ENCODE assay signal across 14 cellular contexts in the genomic region with DNA sequence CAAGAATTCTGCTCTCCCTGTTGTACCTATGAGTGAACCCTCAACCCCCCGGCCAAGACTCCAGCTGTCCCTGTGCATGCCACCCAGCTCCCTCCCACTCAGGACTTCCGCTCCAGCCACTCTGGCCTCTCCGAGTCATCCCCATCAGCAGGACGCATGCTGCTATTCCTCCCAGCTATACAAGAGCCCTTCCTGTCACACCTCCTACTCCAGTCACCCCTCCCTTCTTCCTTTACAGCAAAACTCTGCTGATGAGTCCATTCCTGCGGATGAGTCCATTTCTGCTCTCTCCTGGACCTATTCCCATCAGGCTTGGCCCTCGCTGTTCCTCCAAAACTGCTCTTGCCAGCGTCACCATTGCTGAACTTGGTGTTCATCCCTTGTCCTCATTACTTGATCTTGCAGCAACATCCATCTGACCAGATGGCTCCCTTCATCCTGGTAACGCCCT. TPM values are rescaled to one million over a fixed set of nuclear protein-coding genes. Genes with fewer than 3 reads are reported as not detected.
DNase-seq lines count a peak whose midpoint lies in the region; ATAC-seq and TF ChIP-seq lines count a peak whose summit lies in the region.
"Had no signal": no experiment of that assay in that cellular context is flagged by ENCODE, and none has a peak within 500 bp of the region (broad histone marks: within the 10 kb centered on the region; RNA-seq: fewer than 3 reads in every experiment).

No MANE protein-coding gene starts in this region.

- H3K27me3 ChIP-seq in SK-N-SH (ENCODE audit: insufficient read depth) (no peaks in the 10 kb centered on the region), spleen (replicated peaks in 1 of 7) (no peaks in the 10 kb centered on the region), upper lobe of right lung (no peaks in the 10 kb centered on the region), WERI-Rb-1 (ENCODE audit: insufficient read depth, low read depth, severe bottlenecking) (no peaks in the 10 kb centered on the region)
- H3K27me3 ChIP-seq: hepatocyte had no signal

- WGBS in SK-N-SH (ENCODE audit: low lambda C conversion rate) = 72% methylated on average over 8 of the region's 8 CpGs
- 59 to 75% (median 67%) methylated on average over 8 of the region's 8 CpGs for WGBS in spleen, 5 donors

- no peaks in the 10 kb centered on the region for H4K20me1 ChIP-seq in SK-N-SH (ENCODE audit: insufficient read depth)

- POLR2A ChIA-PET in SK-N-SH (lab: Yijun Ruan, JAX) = no interaction called here

- H3K4me2 ChIP-seq in SK-N-SH = no peak overlapping the region
- H3K4me2 ChIP-seq: A549, hepatocyte had no signal

- ATAC-seq in SK-N-SH treated with all-trans-retinoic acid at 6 μM for 48 hours (peak; percentile 8; the same call in 2 of the 3 replicates), esophagus mucosa (peak; percentile 16), upper lobe of right lung (no peak)
- ATAC-seq: A549 had no signal

- H3K79me2 ChIP-seq in SK-N-SH (ENCODE audit: insufficient read depth) = no peaks in the 10 kb centered on the region
- H3K79me2 ChIP-seq: hepatocyte had no signal

- H3K9me3 ChIP-seq in SK-N-SH = no peaks in the 10 kb centered on the region
- H3K9me3 ChIP-seq in spleen = no peaks in the 10 kb centered on the region
- H3K9me3 ChIP-seq in upper lobe of right lung = no peaks in the 10 kb centered on the region
- no peaks in the 10 kb centered on the region for H3K9me3 ChIP-seq in WERI-Rb-1 (ENCODE audit: severe bottlenecking)
- H3K9me3 ChIP-seq: A549 had no signal

- no peak for TF ChIP-seq POLR2A in spleen (IDR thresholded peaks at IDR 0.05)

- H3K4me3 ChIP-seq in SK-N-SH (ENCODE audit: low read depth in 2 of 2, low read length in 1 of 2) = no peak overlapping the region
- no peak overlapping the region for H3K4me3 ChIP-seq in spleen
- no peak overlapping the region for H3K4me3 ChIP-seq in upper lobe of right lung
- no peak overlapping the region for H3K4me3 ChIP-seq in WERI-Rb-1 (ENCODE audit: low read depth, low read length)
- H3K4me3 ChIP-seq: A549, hepatocyte had no signal

- DNase-seq in SK-N-SH (no peak), RPMI7951 (ENCODE audit: low read depth) (peak; percentile 33), spleen (peak; percentile 71), upper lobe of right lung (no peak), WERI-Rb-1 (no peak), dedifferentiated amniotic fluid mesenchymal stem cell (ENCODE audit: extremely low spot score) (no peak)
- DNase-seq: activated CD4-positive, alpha-beta T cell treated with anti-CD3 and anti-CD28 coated beads, Interleukin-2, amount 50 U/mL, for 48 hours; kidney; NCI-H2029; NCI-H446 treated with DMSO at 0.1 percent for 48 hours had no signal

- H3K4me1 ChIP-seq in SK-N-SH (ENCODE audit: control insufficient read depth in 1 of 2, insufficient read depth in 2 of 2, low read depth in 1 of 2, low read length in 1 of 2) = peaks cover 4 to 10% of the 10 kb centered on the region in 2 experiments; a peak in 2 of 4 replicates
- H3K4me1 ChIP-seq in spleen = peaks cover 6 to 47% (median 31%) of the 10 kb centered on the region in 6 donors
- H3K4me1 ChIP-seq in upper lobe of right lung = peaks cover 15% of the 10 kb centered on the region

- TF ChIP-seq EP300 in SK-N-SH (IDR thresholded peaks at IDR 0.05; ENCODE audit: borderline replicate concordance in 1 of 2, low read depth in 1 of 2, low read length in 1 of 2) = no peak

- H3F3A ChIP-seq in SK-N-SH (replicated peaks; ENCODE audit: insufficient read depth) = peaks cover 5% of the 10 kb centered on the region

- H3K9me2 ChIP-seq in SK-N-SH = no peaks in the 10 kb centered on the region

- TF ChIP-seq CTCF in SK-N-SH (IDR thresholded peaks at IDR 0.05) (no peak), spleen (IDR thresholded peaks at IDR 0.05 in 8 of 11, conservative IDR thresholded peaks at IDR 0.05 in 3 of 11) (no peak), upper lobe of right lung (IDR thresholded peaks at IDR 0.05) (no peak), WERI-Rb-1 (IDR thresholded peaks at IDR 0.05; ENCODE audit: low read depth, low read length) (no peak)

- H3K36me3 ChIP-seq in SK-N-SH (replicated peaks in 1 of 2; ENCODE audit: control insufficient read depth in 1 of 2, insufficient read depth in 2 of 2, low read length in 1 of 2) = no peaks in the 10 kb centered on the region
- no peaks in the 10 kb centered on the region for H3K36me3 ChIP-seq in spleen
- no peaks in the 10 kb centered on the region for H3K36me3 ChIP-seq in upper lobe of right lung
- no peaks in the 10 kb centered on the region for H3K36me3 ChIP-seq in WERI-Rb-1

- H3K9ac ChIP-seq in SK-N-SH = no peak overlapping the region

- no peak overlapping the region for H3K27ac ChIP-seq in SK-N-SH (ENCODE audit: low read depth in 2 of 2, low read length in 1 of 2)
- peak overlapping the region in 3 of 8 donors; percentile 8 to 40 (median 18) for H3K27ac ChIP-seq in spleen
- no peak overlapping the region for H3K27ac ChIP-seq in upper lobe of right lung
- no peak overlapping the region for H3K27ac ChIP-seq in WERI-Rb-1
- H3K27ac ChIP-seq: A549, hepatocyte had no signal

- TF ChIP-seq RAD21 in SK-N-SH (IDR thresholded peaks at IDR 0.05; ENCODE audit: low read length) = no peak

- H2AFZ ChIP-seq in SK-N-SH (ENCODE audit: low read depth) = no peak overlapping the region
- H2AFZ ChIP-seq: hepatocyte had no signal

- CTCF ChIA-PET in SK-N-SH (lab: Yijun Ruan, JAX) = interaction anchor here (1.4 to 2.0 kb wide), 3 partner anchors 16 to 630 kb away, joined by 3 to 11 read pairs (median 5); no protein-coding TSS in a partner anchor

- intact Hi-C loops in spleen (cut with DNase I; ENCODE audit: low total_unique reads) (no loop called here), upper lobe of right lung (cut with DNase I) (no loop called here)

TF ChIP-seq in SK-N-SH treated with all-trans-retinoic acid at 6 μM for 48 hours, 23 proteins besides CTCF, POLR2A, EP300 and RAD21 (continues in another document):
- TF ChIP-seq SNAI2 (CRISPR knock-in tag; IDR thresholded peaks at IDR 0.05) (no peak), BACH2 (CRISPR knock-in tag; IDR thresholded peaks at IDR 0.05; ENCODE audit: borderline replicate concordance) (no peak), ARNTL (CRISPR knock-in tag; IDR thresholded peaks at IDR 0.05; ENCODE audit: borderline replicate concordance, low read depth) (no peak), TOX (CRISPR knock-in tag; IDR thresholded peaks at IDR 0.05; ENCODE audit: borderline replicate concordance) (no peak), ISL1 (CRISPR knock-in tag; IDR thresholded peaks at IDR 0.05) (no peak), ZNF8 (CRISPR knock-in tag; IDR thresholded peaks at IDR 0.05) (no peak), ZFP30 (CRISPR knock-in tag; IDR thresholded peaks at IDR 0.05) (no peak), RARB (CRISPR knock-in tag; IDR thresholded peaks at IDR 0.05) (no peak)
- TF ChIP-seq, protein P1, sequence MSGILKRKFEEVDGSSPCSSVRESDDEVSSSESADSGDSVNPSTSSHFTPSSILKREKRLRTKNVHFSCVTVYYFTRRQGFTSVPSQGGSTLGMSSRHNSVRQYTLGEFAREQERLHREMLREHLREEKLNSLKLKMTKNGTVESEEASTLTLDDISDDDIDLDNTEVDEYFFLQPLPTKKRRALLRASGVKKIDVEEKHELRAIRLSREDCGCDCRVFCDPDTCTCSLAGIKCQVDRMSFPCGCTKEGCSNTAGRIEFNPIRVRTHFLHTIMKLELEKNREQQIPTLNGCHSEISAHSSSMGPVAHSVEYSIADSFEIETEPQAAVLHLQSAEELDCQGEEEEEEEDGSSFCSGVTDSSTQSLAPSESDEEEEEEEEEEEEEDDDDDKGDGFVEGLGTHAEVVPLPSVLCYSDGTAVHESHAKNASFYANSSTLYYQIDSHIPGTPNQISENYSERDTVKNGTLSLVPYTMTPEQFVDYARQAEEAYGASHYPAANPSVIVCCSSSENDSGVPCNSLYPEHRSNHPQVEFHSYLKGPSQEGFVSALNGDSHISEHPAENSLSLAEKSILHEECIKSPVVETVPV (CRISPR knock-in tag; IDR thresholded peaks at IDR 0.05) = no peak

TF ChIP-seq in SK-N-SH, 30 proteins besides CTCF, POLR2A, EP300 and RAD21:
- TF ChIP-seq, protein P2, sequence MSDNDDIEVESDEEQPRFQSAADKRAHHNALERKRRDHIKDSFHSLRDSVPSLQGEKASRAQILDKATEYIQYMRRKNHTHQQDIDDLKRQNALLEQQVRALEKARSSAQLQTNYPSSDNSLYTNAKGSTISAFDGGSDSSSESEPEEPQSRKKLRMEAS (IDR thresholded peaks at IDR 0.05; ENCODE audit: low read depth) = no peak
- TF ChIP-seq CHD2 (IDR thresholded peaks at IDR 0.05; ENCODE audit: low read length, partially characterized antibody) (no peak), NFIC (IDR thresholded peaks at IDR 0.05; ENCODE audit: borderline replicate concordance) (no peak), TCF12 (IDR thresholded peaks at IDR 0.05) (no peak)

RNA-seq across cellular contexts. Expression of a gene that starts 42.2 kb away (rescaled TPM):
- polyA plus RNA-seq in SK-N-SH (2012; rRNA removed) = 315 and 370 TPM in 2 replicates
- 299 and 383 TPM in 2 replicates for polyA plus RNA-seq in SK-N-SH (2012; cell fraction: cytosol; rRNA removed)
- polyA plus RNA-seq in SK-N-SH (2012; cell fraction: nucleus; rRNA removed) = 85.2 and 129 TPM in 2 replicates
- 376 and 427 TPM in 2 replicates for total RNA-seq in RPMI7951 (2014; rRNA removed; shearing (Covaris generic))
- total RNA-seq in esophagus mucosa = 457 TPM
- total RNA-seq in spleen = 100 to 1,000 TPM; 362 to 685 (median 490) TPM
- polyA plus RNA-seq in spleen = 1,000 to 10,000 TPM in 1 of 3 donors, 100 to 1,000 TPM in 2; 837 to 1,089 (median 864) TPM
- total RNA-seq in upper lobe of right lung = 435 TPM

Comparison
In these comparisons a context has a peak if more than half of its experiments do, and no peak if none do; other contexts are left out.
1. DNase-seq: peak in RPMI7951 (single experiment) and spleen (single experiment); none in SK-N-SH (single experiment), upper lobe of right lung (single experiment), WERI-Rb-1 (single experiment) and dedifferentiated amniotic fluid mesenchymal stem cell (single experiment).